23 cellular contexts compared by ENCODE assay signal in the genomic region with DNA sequence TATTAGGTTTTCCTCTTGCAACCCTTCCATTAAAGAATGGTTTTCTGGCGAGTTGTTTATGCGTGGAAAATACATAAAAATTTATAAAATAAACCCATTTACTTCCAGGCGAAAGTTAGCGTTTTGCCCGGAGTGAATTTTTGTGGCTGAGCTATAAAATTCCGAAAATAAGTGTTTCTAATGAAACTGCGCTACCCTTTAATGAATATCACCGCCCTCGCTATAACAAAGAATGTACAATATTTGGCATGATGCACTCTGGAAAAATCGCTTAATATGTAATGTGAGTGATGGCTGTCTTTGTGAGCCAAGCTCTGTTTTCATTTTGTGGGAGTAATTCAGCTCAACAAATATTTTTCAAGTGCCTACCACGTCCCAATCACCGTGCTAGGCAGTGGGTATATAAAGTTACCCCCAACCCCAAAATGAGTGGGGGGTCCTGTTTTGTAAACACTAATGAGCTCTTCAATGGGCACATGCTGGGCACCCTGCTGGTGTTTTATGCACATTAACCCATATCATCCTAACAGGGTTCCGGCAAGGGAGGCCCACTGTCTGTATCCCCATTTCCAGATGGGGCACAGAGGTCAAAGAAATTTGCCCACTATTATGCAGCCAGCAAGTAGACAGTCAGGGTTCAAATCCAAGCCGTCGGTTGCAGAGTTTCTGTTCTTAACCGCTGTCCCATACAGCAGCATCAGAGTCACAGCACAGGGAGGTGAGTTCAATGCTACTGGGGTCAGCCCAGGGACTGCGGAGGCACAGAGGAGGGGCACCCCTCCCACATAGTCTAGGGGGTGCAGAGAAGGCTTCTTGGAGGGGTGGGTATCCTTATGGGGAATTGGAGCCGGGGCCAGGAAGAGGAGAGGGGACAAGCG.
"Had no signal": no experiment of that assay in that cellular context is flagged by ENCODE, and none has a peak within 500 bp of the region (broad histone marks: within the 10 kb centered on the region; RNA-seq: fewer than 3 reads in every experiment).

No MANE protein-coding gene starts in this region.

- H3K4me3 Mint-ChIP-seq: activated CD4-positive, alpha-beta T cell treated with anti-CD3 and anti-CD28 coated beads, Interleukin-2, amount 10 ng/mL, durations not matched to agents 24 days and 14 days; activated CD8-positive, alpha-beta T cell treated with anti-CD3 and anti-CD28 coated beads, Interleukin-2, amount 10 ng/mL, durations not matched to agents 7 days and 5 days; activated naive CD4-positive, alpha-beta T cell treated with anti-CD3 and anti-CD28 coated beads for 36 hours; activated T-cell treated with anti-CD3 and anti-CD28 coated beads, Interleukin-2, amount 50 U/mL, for 4 hours; stimulated activated naive CD8-positive, alpha-beta T cell treated with anti-CD3 and anti-CD28 coated beads, Interleukin-15, amount 100 ng/mL, for 72 hours had no signal

- H3K9me3 Mint-ChIP-seq: activated CD4-positive, alpha-beta T cell treated with anti-CD3 and anti-CD28 coated beads, Interleukin-2, amount 10 ng/mL, durations not matched to agents 24 days and 14 days; activated naive CD4-positive, alpha-beta T cell treated with anti-CD3 and anti-CD28 coated beads for 36 hours; activated T-cell treated with anti-CD3 and anti-CD28 coated beads, Interleukin-2, amount 50 U/mL, for 4 hours; stimulated activated naive CD8-positive, alpha-beta T cell treated with anti-CD3 and anti-CD28 coated beads, Interleukin-15, amount 100 ng/mL, for 72 hours had no signal

- H3K4me1 Mint-ChIP-seq: activated CD4-positive, alpha-beta T cell treated with anti-CD3 and anti-CD28 coated beads, Interleukin-2, amount 10 ng/mL, durations not matched to agents 24 days and 14 days; stimulated activated naive CD8-positive, alpha-beta T cell treated with anti-CD3 and anti-CD28 coated beads, Interleukin-15, amount 100 ng/mL, for 72 hours had no signal

- H3K9me3 ChIP-seq: body of pancreas, ovary, right lobe of liver, suprapubic skin, transverse colon, vagina had no signal

- H3K4me3 ChIP-seq: body of pancreas, heart right ventricle, lung, ovary, right lobe of liver, smooth muscle cell, suprapubic skin, transverse colon, vagina had no signal

- H3K27me3 Mint-ChIP-seq: activated CD4-positive, alpha-beta T cell treated with anti-CD3 and anti-CD28 coated beads, Interleukin-2, amount 10 ng/mL, durations not matched to agents 24 days and 14 days; stimulated activated naive CD8-positive, alpha-beta T cell treated with anti-CD3 and anti-CD28 coated beads, Interleukin-15, amount 100 ng/mL, for 72 hours had no signal

- H3K27ac Mint-ChIP-seq: activated CD4-positive, alpha-beta T cell treated with anti-CD3 and anti-CD28 coated beads, Interleukin-2, amount 10 ng/mL, durations not matched to agents 24 days and 14 days; activated CD8-positive, alpha-beta T cell treated with anti-CD3 and anti-CD28 coated beads, Interleukin-2, amount 10 ng/mL, durations not matched to agents 7 days and 5 days; activated naive CD4-positive, alpha-beta T cell treated with anti-CD3 and anti-CD28 coated beads for 36 hours; stimulated activated naive CD8-positive, alpha-beta T cell treated with anti-CD3 and anti-CD28 coated beads, Interleukin-15, amount 100 ng/mL, for 72 hours had no signal

- DNase-seq: activated CD4-positive, alpha-beta T cell treated with anti-CD3 and anti-CD28 coated beads, Interleukin-2, amount 10 ng/mL, durations not matched to agents 24 days and 14 days; activated CD4-positive, CD25-positive, alpha-beta regulatory T cell; activated CD8-positive, alpha-beta memory T cell treated with anti-CD3 and anti-CD28 coated beads, Interleukin-2, amount 50 U/mL, for 4 hours; activated CD8-positive, alpha-beta T cell treated with anti-CD3 and anti-CD28 coated beads, Interleukin-2, amount 10 ng/mL, durations not matched to agents 7 days and 5 days; activated naive CD4-positive, alpha-beta T cell treated with anti-CD3 and anti-CD28 coated beads for 36 hours; activated T-cell treated with anti-CD3 and anti-CD28 coated beads, Interleukin-2, amount 50 U/mL, for 4 hours; body of pancreas; central memory CD4-positive, alpha-beta T cell; heart right ventricle; kidney; ovary; right lobe of liver; stimulated activated CD4-positive, alpha-beta T cell treated with anti-CD3 and anti-CD28 coated beads, Interleukin-4, amount 100 ng/mL, for 1 hour; stimulated activated naive CD8-positive, alpha-beta T cell treated with anti-CD3 and anti-CD28 coated beads, Interleukin-15, amount 100 ng/mL, for 72 hours; T-helper 1 cell; T-helper 9 cell; transverse colon had no signal

- ATAC-seq: activated CD8-positive, alpha-beta T cell treated with anti-CD3 and anti-CD28 coated beads, Interleukin-2, amount 10 ng/mL, durations not matched to agents 7 days and 5 days; activated T-cell treated with anti-CD3 and anti-CD28 coated beads, Interleukin-2, amount 50 U/mL, for 4 hours; body of pancreas; esophagus mucosa; left lobe of liver; right lobe of liver; stimulated activated naive CD8-positive, alpha-beta T cell treated with anti-CD3 and anti-CD28 coated beads, Interleukin-15, amount 100 ng/mL, for 72 hours had no signal

- H3K27ac ChIP-seq: body of pancreas, heart right ventricle, ovary, right lobe of liver, suprapubic skin, transverse colon, vagina had no signal

- H3K4me1 ChIP-seq: body of pancreas, right lobe of liver, suprapubic skin, transverse colon had no signal

- H3K4me2 ChIP-seq: smooth muscle cell had no signal

- H3K27me3 ChIP-seq: body of pancreas, heart right ventricle, ovary, right lobe of liver, suprapubic skin, transverse colon, vagina had no signal

- H3K36me3 ChIP-seq: heart right ventricle, ovary, right lobe of liver, suprapubic skin, transverse colon, vagina had no signal
